Comparison of ENCODE assay signal across 1 cellular context in the genomic region with DNA sequence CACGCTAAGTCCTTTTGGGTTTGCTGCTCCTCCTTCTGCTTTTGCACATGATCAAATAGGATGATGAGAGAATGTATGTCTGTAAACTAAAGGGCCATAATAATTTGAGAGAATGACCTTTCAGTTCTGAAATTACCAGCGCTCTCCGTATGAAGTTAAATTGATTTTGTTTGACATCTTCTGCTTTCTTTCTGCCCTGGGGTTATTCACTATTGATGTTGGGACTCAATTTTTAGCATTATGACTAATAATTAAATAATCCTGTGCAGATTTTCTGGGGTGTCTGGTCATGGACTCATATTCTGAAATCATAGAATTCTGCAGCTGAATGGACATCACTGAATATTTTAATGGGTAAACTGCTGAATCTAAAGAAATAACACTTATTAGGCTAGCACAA.
TF ChIP-seq lines count a peak whose summit lies in the region.

No MANE protein-coding gene starts in this region.

TF ChIP-seq in SK-N-SH, 30 proteins besides CTCF, POLR2A, EP300 and RAD21 (continued from another document):
- TF ChIP-seq, protein P1, sequence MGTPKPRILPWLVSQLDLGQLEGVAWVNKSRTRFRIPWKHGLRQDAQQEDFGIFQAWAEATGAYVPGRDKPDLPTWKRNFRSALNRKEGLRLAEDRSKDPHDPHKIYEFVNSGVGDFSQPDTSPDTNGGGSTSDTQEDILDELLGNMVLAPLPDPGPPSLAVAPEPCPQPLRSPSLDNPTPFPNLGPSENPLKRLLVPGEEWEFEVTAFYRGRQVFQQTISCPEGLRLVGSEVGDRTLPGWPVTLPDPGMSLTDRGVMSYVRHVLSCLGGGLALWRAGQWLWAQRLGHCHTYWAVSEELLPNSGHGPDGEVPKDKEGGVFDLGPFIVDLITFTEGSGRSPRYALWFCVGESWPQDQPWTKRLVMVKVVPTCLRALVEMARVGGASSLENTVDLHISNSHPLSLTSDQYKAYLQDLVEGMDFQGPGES (IDR thresholded peaks at IDR 0.05; ENCODE audit: low read depth, low read length): no peak
- TF ChIP-seq RXRA (IDR thresholded peaks at IDR 0.05; ENCODE audit: borderline replicate concordance, low read depth): no peak
- TF ChIP-seq POLR2AphosphoS5 (IDR thresholded peaks at IDR 0.05; ENCODE audit: low read depth, low read length): no peak
- no peak for TF ChIP-seq GATA2 (CRISPR knock-in tag; IDR thresholded peaks at IDR 0.05)
- TF ChIP-seq TEAD4 (IDR thresholded peaks at IDR 0.05; ENCODE audit: borderline replicate concordance, insufficient read depth): no peak
- TF ChIP-seq RCOR1 (IDR thresholded peaks at IDR 0.05; ENCODE audit: low read length): peak; percentile 72
